9 cellular contexts compared by ENCODE assay signal in genomic region chr1:23421752-23422312, GRCh38. TPM values are rescaled to one million over a fixed set of nuclear protein-coding genes. Genes with fewer than 3 reads are reported as not detected.
DNase-seq lines count a peak whose midpoint lies in the region; ATAC-seq and TF ChIP-seq lines count a peak whose summit lies in the region.
"Had no signal": no experiment of that assay in that cellular context is flagged by ENCODE, and none has a peak within 500 bp of the region (broad histone marks: within the 10 kb centered on the region; RNA-seq: fewer than 3 reads in every experiment).

No MANE protein-coding gene starts in this region.

- H3K4me1 ChIP-seq in body of pancreas (peaks cover 80% of the 10 kb centered on the region), testis (peaks cover 33% of the 10 kb centered on the region)

- TF ChIP-seq CTCF in body of pancreas (IDR thresholded peaks at IDR 0.05) = peak in 5 of 7 experiments; percentile 10 to 47 (median 33)
- peak in 2 of 3 experiments; percentile 36 to 42 for TF ChIP-seq CTCF in testis (IDR thresholded peaks at IDR 0.05)

- peak; percentile 67 to 84 (median 84) for TF ChIP-seq POLR2A in body of pancreas (IDR thresholded peaks at IDR 0.05)
- TF ChIP-seq POLR2A in testis (IDR thresholded peaks at IDR 0.05) = no peak

- no peaks in the 10 kb centered on the region for H3K36me3 ChIP-seq in body of pancreas (replicated peaks in 1 of 2; ENCODE audit: insufficient read depth in 1 of 2, low read depth in 2 of 2)
- no peaks in the 10 kb centered on the region for H3K36me3 ChIP-seq in testis (ENCODE audit: low read depth, missing control alignments)

- H3K4me3 ChIP-seq in body of pancreas (peak overlapping the region in 1 of 2 donors; percentile 8), testis (no peak overlapping the region)

- H3K27ac ChIP-seq in body of pancreas = peak overlapping the region; percentile 89 to 97 (median 96)
- H3K27ac ChIP-seq in testis = no peak overlapping the region

- H3K27me3 ChIP-seq in body of pancreas = no peaks in the 10 kb centered on the region
- no peaks in the 10 kb centered on the region for H3K27me3 ChIP-seq in testis

- ATAC-seq in body of pancreas (peak; percentile 53), left colon (peak; percentile 48), GM21737 (IDR thresholded peaks at IDR 0.05; ENCODE audit: unreplicated experiment) (no peak)

- WGBS in body of pancreas, 2 donors = 14 to 17% methylated on average over 8 of the region's 8 CpGs
- 29 to 58% methylated on average over 8 of the region's 8 CpGs for WGBS in testis, 2 donors

- H3K9me3 ChIP-seq in body of pancreas (no peaks in the 10 kb centered on the region), testis (no peaks in the 10 kb centered on the region)

- DNase-seq in NCI-H748 (lab: John Stamatoyannopoulos, UW; ENCODE audit: unreplicated experiment) (peak; percentile 15), NCI-H748 treated with DMSO at 0.1 percent for 48 hours (lab: John Stamatoyannopoulos, UW) (no peak), body of pancreas (peak; percentile 64 to 90 (median 84)), left colon (peak in 1 of 2 donors; percentile 30), testis (no peak), NCI-H2081 (lab: John Stamatoyannopoulos, UW) (no peak), GM19240 (ENCODE audit: insufficient read length, low spot score) (no peak)

- intact Hi-C loops in body of pancreas (cut with DNase I) (no loop called here), left colon (cut with DNase I, micrococcal nuclease) (no loop called here), testis (cut with DNase I; ENCODE audit: low total_unique reads) (no loop called here)

RNA-seq across cellular contexts. Expression of gene TCEA3, which starts 2.7 kb away (rescaled TPM):
- total RNA-seq in body of pancreas (100 to 1,000 TPM; 110 to 140 TPM), left colon (100 to 1,000 TPM; 147 to 186 TPM), testis (10 to 100 TPM; 12.6 to 14.7 TPM)
- 10.8 TPM for polyA plus RNA-seq in testis (ENCODE audit: insufficient read depth, low read depth, low replicate concordance)
- total RNA-seq: B cell had no signal

RNA-seq across cellular contexts. Expression of gene ZNF436, which starts 52.2 kb away (rescaled TPM):
- total RNA-seq in body of pancreas (10 to 100 TPM in 1 of 2 donors, 1 to 10 TPM in 1; 8.6 to 18.5 TPM), left colon (10 to 100 TPM in 1 of 2 donors, 1 to 10 TPM in 1; 9.7 to 13.0 TPM), testis (10 to 100 TPM; 26.7 to 29.0 TPM)
- 24.6 TPM for polyA plus RNA-seq in testis (ENCODE audit: insufficient read depth, low read depth, low replicate concordance)

Comparison
In these comparisons a context has a peak if more than half of its experiments do, and no peak if none do; other contexts are left out.
1. DNase-seq: peak in NCI-H748 (single experiment) and body of pancreas (4 of 4); none in NCI-H748 treated with DMSO at 0.1 percent for 48 hours (single experiment), testis (single experiment), NCI-H2081 (0 of 2) and GM19240 (single experiment).
2. H3K27ac ChIP-seq: peak in body of pancreas (4 of 4); none in testis (0 of 2).
3. RNA of gene TCEA3, which starts 2.7 kb away (total RNA-seq): 147 to 186 TPM in left colon and 110 to 140 TPM in body of pancreas; 12.6 to 14.7 TPM in testis; every median in the first group is over 4 times any median in the second.